In the genomic region with DNA sequence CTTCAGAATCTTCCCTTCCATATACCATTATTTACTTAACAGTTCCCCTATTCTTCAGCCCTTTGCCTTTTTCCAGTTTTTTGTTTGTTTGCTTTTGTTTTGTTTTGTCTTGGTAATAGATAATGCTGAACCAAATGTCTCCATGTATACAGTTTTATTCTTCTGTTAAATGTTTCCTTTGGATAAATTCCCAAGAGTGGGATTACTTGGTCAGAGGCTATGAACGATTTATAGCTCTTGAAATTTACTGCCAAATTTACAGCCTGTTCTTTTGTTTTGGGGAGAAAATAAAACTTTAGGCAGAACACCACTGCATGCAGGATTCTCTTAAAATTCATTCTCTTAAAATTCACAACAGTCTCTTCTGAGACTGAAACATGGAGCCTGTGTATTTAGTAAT, we compare ENCODE assay signal across 1 cellular context.
A peak's percentile ranks its signal among the peaks of the same experiment; 100 is the strongest.
TF ChIP-seq lines count a peak whose summit lies in the region.

No MANE protein-coding gene starts in this region.

TF ChIP-seq in HEK293, 187 proteins besides CTCF, POLR2A, EP300 and RAD21 (continued from another document):
- TF ChIP-seq, protein P1, sequence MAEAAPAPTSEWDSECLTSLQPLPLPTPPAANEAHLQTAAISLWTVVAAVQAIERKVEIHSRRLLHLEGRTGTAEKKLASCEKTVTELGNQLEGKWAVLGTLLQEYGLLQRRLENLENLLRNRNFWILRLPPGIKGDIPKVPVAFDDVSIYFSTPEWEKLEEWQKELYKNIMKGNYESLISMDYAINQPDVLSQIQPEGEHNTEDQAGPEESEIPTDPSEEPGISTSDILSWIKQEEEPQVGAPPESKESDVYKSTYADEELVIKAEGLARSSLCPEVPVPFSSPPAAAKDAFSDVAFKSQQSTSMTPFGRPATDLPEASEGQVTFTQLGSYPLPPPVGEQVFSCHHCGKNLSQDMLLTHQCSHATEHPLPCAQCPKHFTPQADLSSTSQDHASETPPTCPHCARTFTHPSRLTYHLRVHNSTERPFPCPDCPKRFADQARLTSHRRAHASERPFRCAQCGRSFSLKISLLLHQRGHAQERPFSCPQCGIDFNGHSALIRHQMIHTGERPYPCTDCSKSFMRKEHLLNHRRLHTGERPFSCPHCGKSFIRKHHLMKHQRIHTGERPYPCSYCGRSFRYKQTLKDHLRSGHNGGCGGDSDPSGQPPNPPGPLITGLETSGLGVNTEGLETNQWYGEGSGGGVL (tag by site-specific recombination; IDR thresholded peaks at IDR 0.05), result no peak
- TF ChIP-seq ZNF426 (tag by site-specific recombination; IDR thresholded peaks at IDR 0.05), result no peak
- TF ChIP-seq, protein P2, sequence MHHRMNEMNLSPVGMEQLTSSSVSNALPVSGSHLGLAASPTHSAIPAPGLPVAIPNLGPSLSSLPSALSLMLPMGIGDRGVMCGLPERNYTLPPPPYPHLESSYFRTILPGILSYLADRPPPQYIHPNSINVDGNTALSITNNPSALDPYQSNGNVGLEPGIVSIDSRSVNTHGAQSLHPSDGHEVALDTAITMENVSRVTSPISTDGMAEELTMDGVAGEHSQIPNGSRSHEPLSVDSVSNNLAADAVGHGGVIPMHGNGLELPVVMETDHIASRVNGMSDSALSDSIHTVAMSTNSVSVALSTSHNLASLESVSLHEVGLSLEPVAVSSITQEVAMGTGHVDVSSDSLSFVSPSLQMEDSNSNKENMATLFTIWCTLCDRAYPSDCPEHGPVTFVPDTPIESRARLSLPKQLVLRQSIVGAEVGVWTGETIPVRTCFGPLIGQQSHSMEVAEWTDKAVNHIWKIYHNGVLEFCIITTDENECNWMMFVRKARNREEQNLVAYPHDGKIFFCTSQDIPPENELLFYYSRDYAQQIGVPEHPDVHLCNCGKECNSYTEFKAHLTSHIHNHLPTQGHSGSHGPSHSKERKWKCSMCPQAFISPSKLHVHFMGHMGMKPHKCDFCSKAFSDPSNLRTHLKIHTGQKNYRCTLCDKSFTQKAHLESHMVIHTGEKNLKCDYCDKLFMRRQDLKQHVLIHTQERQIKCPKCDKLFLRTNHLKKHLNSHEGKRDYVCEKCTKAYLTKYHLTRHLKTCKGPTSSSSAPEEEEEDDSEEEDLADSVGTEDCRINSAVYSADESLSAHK (tag by site-specific recombination; IDR thresholded peaks at IDR 0.05), result peak; percentile 72
- no peak for TF ChIP-seq ZIC2 (tag by site-specific recombination; IDR thresholded peaks at IDR 0.05)
- TF ChIP-seq OSR2 (tag by site-specific recombination; IDR thresholded peaks at IDR 0.05), result peak; percentile 31; the same call in 1 of the 2 replicates
- peak; percentile 44; the same call in 1 of the 2 replicates for TF ChIP-seq ZEB2 (tag by site-specific recombination; IDR thresholded peaks at IDR 0.05)
- TF ChIP-seq ZXDB (tag by site-specific recombination; IDR thresholded peaks at IDR 0.05), result peak; percentile 68
- no peak for TF ChIP-seq ZNF302 (tag by site-specific recombination; IDR thresholded peaks at IDR 0.05; ENCODE audit: low read depth)
- no peak for TF ChIP-seq ZBTB48 (tag by site-specific recombination; IDR thresholded peaks at IDR 0.05)
- TF ChIP-seq GLI4 (tag by site-specific recombination; IDR thresholded peaks at IDR 0.05), result no peak
- 0 out of 2 replicates have a peak, but pooled peaks have one; percentile 16 for TF ChIP-seq MZF1 (tag by site-specific recombination; IDR thresholded peaks at IDR 0.05; ENCODE audit: borderline replicate concordance)
- no peak for TF ChIP-seq EGR2 (tag by site-specific recombination; IDR thresholded peaks at IDR 0.05; ENCODE audit: low read depth)
- no peak for TF ChIP-seq GFI1B (tag by site-specific recombination; IDR thresholded peaks at IDR 0.05)
- TF ChIP-seq SCRT2 (tag by site-specific recombination; IDR thresholded peaks at IDR 0.05), result no peak
- no peak for TF ChIP-seq ZNF10 (tag by site-specific recombination; IDR thresholded peaks at IDR 0.05)
- no peak for TF ChIP-seq ZNF169 (tag by site-specific recombination; IDR thresholded peaks at IDR 0.05)
- TF ChIP-seq ZFP37 (tag by site-specific recombination; IDR thresholded peaks at IDR 0.05), result no peak
- no peak for TF ChIP-seq ZNF596 (tag by site-specific recombination; IDR thresholded peaks at IDR 0.05)
- TF ChIP-seq ZNF16 (tag by site-specific recombination; IDR thresholded peaks at IDR 0.05; ENCODE audit: low read depth), result no peak
- TF ChIP-seq, protein P3, sequence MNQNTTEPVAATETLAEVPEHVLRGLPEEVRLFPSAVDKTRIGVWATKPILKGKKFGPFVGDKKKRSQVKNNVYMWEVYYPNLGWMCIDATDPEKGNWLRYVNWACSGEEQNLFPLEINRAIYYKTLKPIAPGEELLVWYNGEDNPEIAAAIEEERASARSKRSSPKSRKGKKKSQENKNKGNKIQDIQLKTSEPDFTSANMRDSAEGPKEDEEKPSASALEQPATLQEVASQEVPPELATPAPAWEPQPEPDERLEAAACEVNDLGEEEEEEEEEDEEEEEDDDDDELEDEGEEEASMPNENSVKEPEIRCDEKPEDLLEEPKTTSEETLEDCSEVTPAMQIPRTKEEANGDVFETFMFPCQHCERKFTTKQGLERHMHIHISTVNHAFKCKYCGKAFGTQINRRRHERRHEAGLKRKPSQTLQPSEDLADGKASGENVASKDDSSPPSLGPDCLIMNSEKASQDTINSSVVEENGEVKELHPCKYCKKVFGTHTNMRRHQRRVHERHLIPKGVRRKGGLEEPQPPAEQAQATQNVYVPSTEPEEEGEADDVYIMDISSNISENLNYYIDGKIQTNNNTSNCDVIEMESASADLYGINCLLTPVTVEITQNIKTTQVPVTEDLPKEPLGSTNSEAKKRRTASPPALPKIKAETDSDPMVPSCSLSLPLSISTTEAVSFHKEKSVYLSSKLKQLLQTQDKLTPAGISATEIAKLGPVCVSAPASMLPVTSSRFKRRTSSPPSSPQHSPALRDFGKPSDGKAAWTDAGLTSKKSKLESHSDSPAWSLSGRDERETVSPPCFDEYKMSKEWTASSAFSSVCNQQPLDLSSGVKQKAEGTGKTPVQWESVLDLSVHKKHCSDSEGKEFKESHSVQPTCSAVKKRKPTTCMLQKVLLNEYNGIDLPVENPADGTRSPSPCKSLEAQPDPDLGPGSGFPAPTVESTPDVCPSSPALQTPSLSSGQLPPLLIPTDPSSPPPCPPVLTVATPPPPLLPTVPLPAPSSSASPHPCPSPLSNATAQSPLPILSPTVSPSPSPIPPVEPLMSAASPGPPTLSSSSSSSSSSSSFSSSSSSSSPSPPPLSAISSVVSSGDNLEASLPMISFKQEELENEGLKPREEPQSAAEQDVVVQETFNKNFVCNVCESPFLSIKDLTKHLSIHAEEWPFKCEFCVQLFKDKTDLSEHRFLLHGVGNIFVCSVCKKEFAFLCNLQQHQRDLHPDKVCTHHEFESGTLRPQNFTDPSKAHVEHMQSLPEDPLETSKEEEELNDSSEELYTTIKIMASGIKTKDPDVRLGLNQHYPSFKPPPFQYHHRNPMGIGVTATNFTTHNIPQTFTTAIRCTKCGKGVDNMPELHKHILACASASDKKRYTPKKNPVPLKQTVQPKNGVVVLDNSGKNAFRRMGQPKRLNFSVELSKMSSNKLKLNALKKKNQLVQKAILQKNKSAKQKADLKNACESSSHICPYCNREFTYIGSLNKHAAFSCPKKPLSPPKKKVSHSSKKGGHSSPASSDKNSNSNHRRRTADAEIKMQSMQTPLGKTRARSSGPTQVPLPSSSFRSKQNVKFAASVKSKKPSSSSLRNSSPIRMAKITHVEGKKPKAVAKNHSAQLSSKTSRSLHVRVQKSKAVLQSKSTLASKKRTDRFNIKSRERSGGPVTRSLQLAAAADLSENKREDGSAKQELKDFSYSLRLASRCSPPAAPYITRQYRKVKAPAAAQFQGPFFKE (tag by site-specific recombination; IDR thresholded peaks at IDR 0.05; ENCODE audit: borderline replicate concordance), result no peak
- no peak for TF ChIP-seq RBAK (tag by site-specific recombination; IDR thresholded peaks at IDR 0.05)
- TF ChIP-seq ZSCAN30 (tag by site-specific recombination; IDR thresholded peaks at IDR 0.05), result peak; percentile 66
- no peak for TF ChIP-seq ZNF266 (tag by site-specific recombination; IDR thresholded peaks at IDR 0.05; ENCODE audit: low read depth)
- no peak for TF ChIP-seq ZNF658 (tag by site-specific recombination; IDR thresholded peaks at IDR 0.05)
- TF ChIP-seq ZBTB7A (tag by site-specific recombination; IDR thresholded peaks at IDR 0.05; ENCODE audit: low read depth), result no peak
- TF ChIP-seq GLIS1 (tag by site-specific recombination; IDR thresholded peaks at IDR 0.05), result no peak
- no peak for TF ChIP-seq ZNF548 (tag by site-specific recombination; IDR thresholded peaks at IDR 0.05)
- no peak for TF ChIP-seq ZNF830 (tag by site-specific recombination; IDR thresholded peaks at IDR 0.05; ENCODE audit: low read depth)
- no peak for TF ChIP-seq ZNF600 (tag by site-specific recombination; IDR thresholded peaks at IDR 0.05)
- no peak for TF ChIP-seq MYNN (tag by site-specific recombination; IDR thresholded peaks at IDR 0.05; ENCODE audit: borderline replicate concordance)
- TF ChIP-seq ZFHX2 (tag by site-specific recombination; conservative IDR thresholded peaks at IDR 0.05), result no peak
- no peak for TF ChIP-seq BCL11A (tag by site-specific recombination; IDR thresholded peaks at IDR 0.05; ENCODE audit: low read depth)
- TF ChIP-seq ZNF350 (tag by site-specific recombination; IDR thresholded peaks at IDR 0.05), result no peak
- peak; percentile 72 for TF ChIP-seq OVOL3 (tag by site-specific recombination; IDR thresholded peaks at IDR 0.05)
- no peak for TF ChIP-seq HOXD13 (CRISPR knock-in tag; IDR thresholded peaks at IDR 0.05; ENCODE audit: borderline replicate concordance)
TF ChIP-seq in HEK293: peak in this region for 15.
